8 cellular contexts compared by ENCODE assay signal in the genomic region with DNA sequence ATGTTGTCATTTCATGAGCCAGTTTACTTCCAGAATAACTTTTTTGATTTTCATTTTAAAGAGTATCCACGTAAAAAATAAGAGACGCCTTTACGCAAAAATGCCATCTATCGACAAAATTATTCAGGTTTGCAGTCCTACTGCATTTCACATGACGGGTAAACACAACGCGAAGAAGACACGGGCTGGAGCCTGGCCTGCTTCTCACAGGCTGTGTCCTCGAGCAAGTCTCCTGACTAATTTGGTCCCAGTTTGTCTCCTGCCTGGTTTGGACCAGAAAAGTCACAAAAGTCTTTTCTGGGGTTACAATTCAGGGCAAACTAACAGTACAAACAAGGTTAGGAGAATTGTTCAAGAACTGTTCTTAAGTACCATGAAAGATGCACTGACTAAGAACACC. TPM values are rescaled to one million over a fixed set of nuclear protein-coding genes. Genes with fewer than 3 reads are reported as not detected.
DNase-seq lines count a peak whose midpoint lies in the region; TF ChIP-seq lines count a peak whose summit lies in the region.

No MANE protein-coding gene starts in this region.

- no peaks in the 10 kb centered on the region for H3K36me3 Mint-ChIP-seq in CD4-positive, alpha-beta memory T cell

- no peaks in the 10 kb centered on the region for H3K9me3 ChIP-seq in CD4-positive, alpha-beta memory T cell (ENCODE audit: control insufficient read depth in 1 of 2, low read length in 2 of 2)
- H3K9me3 ChIP-seq in MM.1S (replicated peaks; ENCODE audit: insufficient read depth, low read length) (no peaks in the 10 kb centered on the region), colonic mucosa (no peaks in the 10 kb centered on the region)

- no peaks in the 10 kb centered on the region for H3K27me3 Mint-ChIP-seq in CD4-positive, alpha-beta memory T cell

- H3K4me1 ChIP-seq in CD4-positive, alpha-beta memory T cell (ENCODE audit: insufficient read depth, low read length): peaks cover 42% of the 10 kb centered on the region
- H3K4me1 ChIP-seq in MM.1S (ENCODE audit: low read length) (peaks cover 64% of the 10 kb centered on the region), colonic mucosa (no peaks in the 10 kb centered on the region)

- DNase-seq in CD4-positive, alpha-beta memory T cell: no peak
- DNase-seq in MM.1S: peak; percentile 35
- no peak for DNase-seq in colonic mucosa
- DNase-seq in posterior vena cava (ENCODE audit: low spot score): peak; percentile 79
- no peak for DNase-seq in hypothalamus (lab: John Stamatoyannopoulos, UW)
- no peak for DNase-seq in LoVo (ENCODE audit: low spot score)
- no peak for DNase-seq in NCI-H446 treated with DMSO at 0.1 percent for 48 hours (lab: John Stamatoyannopoulos, UW)
- no peak for DNase-seq in activated effector memory CD4-positive, alpha-beta T cell treated with anti-CD3 and anti-CD28 coated beads, Interleukin-2, amount 50 U/mL, for 16 hours

- H2AFZ ChIP-seq in MM.1S (ENCODE audit: low read length): no peak overlapping the region

- H3K4me3 Mint-ChIP-seq in CD4-positive, alpha-beta memory T cell: peak overlapping the region in 7 of 8 donors; percentile 29 to 81 (median 59)

- no peaks in the 10 kb centered on the region for H3K9me2 ChIP-seq in MM.1S (replicated peaks; ENCODE audit: insufficient read depth, low read length)

- H3F3A ChIP-seq in MM.1S (ENCODE audit: insufficient read depth, low read length): peaks cover 56% of the 10 kb centered on the region

- peak overlapping the region; percentile 82 for H3K9ac ChIP-seq in MM.1S (ENCODE audit: low read length)
- H3K9ac ChIP-seq in colonic mucosa (ENCODE audit: low read depth in 2 of 2, low read length in 2 of 2): no peak overlapping the region

- H3K4me1 Mint-ChIP-seq in CD4-positive, alpha-beta memory T cell: peaks cover 42 to 86% (median 59%) of the 10 kb centered on the region in 4 donors

- peak overlapping the region in 6 of 7 donors; percentile 3 to 80 (median 52) for H3K27ac Mint-ChIP-seq in CD4-positive, alpha-beta memory T cell

- H3K36me3 ChIP-seq in CD4-positive, alpha-beta memory T cell (ENCODE audit: insufficient read depth, low read length): no peaks in the 10 kb centered on the region
- H3K36me3 ChIP-seq in MM.1S (replicated peaks; ENCODE audit: insufficient read depth, low read length): no peaks in the 10 kb centered on the region
- no peaks in the 10 kb centered on the region for H3K36me3 ChIP-seq in colonic mucosa

- CTCF ChIA-PET in CD4-positive, alpha-beta memory T cell (lab: Charles Lee; ENCODE audit: partially characterized antibody): no interaction called here

- TF ChIP-seq CTCF in MM.1S (IDR thresholded peaks at IDR 0.05; ENCODE audit: low read length): no peak
- TF ChIP-seq CTCF in colonic mucosa (IDR thresholded peaks at IDR 0.05): no peak

- H3K4me3 ChIP-seq in CD4-positive, alpha-beta memory T cell (ENCODE audit: low read length in 2 of 2): no peak overlapping the region
- H3K4me3 ChIP-seq in MM.1S (ENCODE audit: low read length) (peak overlapping the region; percentile 24), colonic mucosa (no peak overlapping the region)

- H3K27me3 ChIP-seq in CD4-positive, alpha-beta memory T cell (ENCODE audit: insufficient read depth, low read length): no peaks in the 10 kb centered on the region
- H3K27me3 ChIP-seq in MM.1S (replicated peaks; ENCODE audit: insufficient read depth, low read length): no peaks in the 10 kb centered on the region
- H3K27me3 ChIP-seq in colonic mucosa: no peaks in the 10 kb centered on the region

- intact Hi-C loops in CD4-positive, alpha-beta memory T cell (cut with micrococcal nuclease): no loop called here
- intact Hi-C loops in colonic mucosa (cut with DNase I) (no loop called here), posterior vena cava (cut with DNase I) (no loop called here)

- H3K79me2 ChIP-seq in MM.1S (ENCODE audit: low read length): peaks cover 83% of the 10 kb centered on the region

- POLR2A ChIA-PET in CD4-positive, alpha-beta memory T cell (lab: Charles Lee; ENCODE audit: partially characterized antibody): no interaction called here

- no peak overlapping the region for H3K27ac ChIP-seq in CD4-positive, alpha-beta memory T cell (ENCODE audit: low read depth, low read length)
- H3K27ac ChIP-seq in MM.1S (ENCODE audit: low read length) (peak overlapping the region; percentile 98), colonic mucosa (peak overlapping the region; percentile 3)

- peak overlapping the region; percentile 43 for H3K4me2 ChIP-seq in MM.1S (ENCODE audit: low read depth, low read length)

- H3K9me3 Mint-ChIP-seq in CD4-positive, alpha-beta memory T cell: no peaks in the 10 kb centered on the region

- H4K20me1 ChIP-seq in MM.1S (ENCODE audit: insufficient read depth, low read length): no peaks in the 10 kb centered on the region

RNA-seq across cellular contexts. Expression of gene CHSY1, which starts 51.7 kb away (rescaled TPM):
- total RNA-seq in CD4-positive, alpha-beta memory T cell: 10 to 100 TPM; 11.1 to 11.9 TPM
- 1 to 10 TPM in 1 of 2 donors, under 1 TPM in 1; 0.64 to 2.7 TPM for polyA plus RNA-seq in CD4-positive, alpha-beta memory T cell
- 10 to 100 TPM; 12.3 to 13.7 TPM for total RNA-seq in colonic mucosa
- total RNA-seq in posterior vena cava: 10 to 100 TPM; 48.6 to 57.3 TPM

Comparison
In these comparisons a context has a peak if more than half of its experiments do, and no peak if none do; other contexts are left out.
1. DNase-seq: peak in MM.1S (single experiment) and posterior vena cava (single experiment); none in CD4-positive, alpha-beta memory T cell (0 of 5), colonic mucosa (single experiment), hypothalamus (0 of 51), LoVo (single experiment), NCI-H446 treated with DMSO at 0.1 percent for 48 hours (single experiment) and activated effector memory CD4-positive, alpha-beta T cell treated with anti-CD3 and anti-CD28 coated beads, Interleukin-2, amount 50 U/mL, for 16 hours (single experiment).